In genomic region chr1:13970631-13971247, GRCh38 we compare ENCODE assay signal across 35 cellular contexts.
"Had no signal": no experiment of that assay in that cellular context is flagged by ENCODE, and none has a peak within 500 bp of the region (broad histone marks: within the 10 kb centered on the region; RNA-seq: fewer than 3 reads in every experiment).

No MANE protein-coding gene starts in this region.

- H3K27me3 ChIP-seq: adrenal gland, body of pancreas, brain microvascular endothelial cell, breast epithelium had no signal

- FAIRE-seq: astrocyte, TTC549 had no signal

- H3K4me1 ChIP-seq: adrenal gland, body of pancreas, breast epithelium had no signal

- H3K27ac ChIP-seq: adrenal gland, body of pancreas, brain microvascular endothelial cell, breast epithelium, VCaP had no signal

- H3K27ac Mint-ChIP-seq: activated B cell treated with CpG ODN at 0.5 μM for 24 hours; activated CD4-positive, alpha-beta memory T cell treated with anti-CD3 and anti-CD28 coated beads for 36 hours; activated CD4-positive, alpha-beta T cell treated with anti-CD3 and anti-CD28 coated beads, Interleukin-2, amount 10 ng/mL, durations not matched to agents 24 days and 14 days; activated CD8-positive, alpha-beta T cell treated with anti-CD3 and anti-CD28 coated beads for 36 hours; activated naive CD4-positive, alpha-beta T cell treated with anti-CD3 and anti-CD28 coated beads for 36 hours; activated naive CD4-positive, alpha-beta T cell treated with anti-CD3 and anti-CD28 coated beads, Interleukin-2, amount 50 U/mL, for 72 hours; activated naive CD8-positive, alpha-beta T cell treated with anti-CD3 and anti-CD28 coated beads for 36 hours; activated T-cell treated with anti-CD3 and anti-CD28 coated beads, Interleukin-2, amount 50 U/mL, for 72 hours; activated T-helper 1 cell treated with anti-CD3 and anti-CD28 coated beads, Interleukin-12 subunit alpha, Interleukin-12 subunit beta, Interleukin-2, Interleukin-4 antibody, amounts not matched to agents 30 ng/mL and 10 ng/mL and 1 ng/mL, durations not matched to agents 14 hours and 24 hours and 36 hours; activated T-helper 17 cell treated with anti-CD3 and anti-CD28 coated beads, Interleukin-2, amount 50 U/mL, for 72 hours; T-helper 2 cell treated with Interferon-gamma antibody and Interleukin-4, amounts not matched to agents 5 μg/mL and 100 μg/mL, for 36 hours had no signal

- ATAC-seq: activated CD8-positive, alpha-beta T cell treated with anti-CD3 and anti-CD28 coated beads for 36 hours; activated naive CD4-positive, alpha-beta T cell treated with anti-CD3 and anti-CD28 coated beads, Interleukin-2, amount 50 U/mL, for 72 hours; activated T-cell treated with anti-CD3 and anti-CD28 coated beads, Interleukin-2, amount 50 U/mL, for 4 hours; activated T-cell treated with anti-CD3 and anti-CD28 coated beads, Interleukin-2, amount 50 U/mL, for 72 hours; activated T-helper 17 cell treated with anti-CD3 and anti-CD28 coated beads, Interleukin-2, amount 50 U/mL, for 72 hours; body of pancreas had no signal

- H3K4me1 Mint-ChIP-seq: activated B cell treated with CpG ODN at 0.5 μM for 24 hours; activated CD4-positive, alpha-beta T cell treated with anti-CD3 and anti-CD28 coated beads, Interleukin-2, amount 10 ng/mL, durations not matched to agents 24 days and 14 days; activated naive CD8-positive, alpha-beta T cell treated with anti-CD3 and anti-CD28 coated beads for 36 hours; activated T-helper 17 cell treated with anti-CD3 and anti-CD28 coated beads, Interleukin-2, amount 50 U/mL, for 72 hours had no signal

- H3K4me3 ChIP-seq: adrenal gland, body of pancreas, breast epithelium had no signal

- H3K36me3 ChIP-seq: adrenal gland, brain microvascular endothelial cell, breast epithelium had no signal

- H3K36me3 Mint-ChIP-seq: activated CD4-positive, alpha-beta memory T cell treated with anti-CD3 and anti-CD28 coated beads for 36 hours had no signal

- H3K27me3 Mint-ChIP-seq: activated CD4-positive, alpha-beta T cell treated with anti-CD3 and anti-CD28 coated beads, Interleukin-2, amount 10 ng/mL, durations not matched to agents 24 days and 14 days had no signal

- H3K4me3 Mint-ChIP-seq: activated B cell treated with CpG ODN at 0.5 μM for 24 hours; activated CD4-positive, alpha-beta memory T cell treated with anti-CD3 and anti-CD28 coated beads for 36 hours; activated CD4-positive, alpha-beta T cell treated with anti-CD3 and anti-CD28 coated beads, Interleukin-2, amount 10 ng/mL, durations not matched to agents 24 days and 14 days; activated CD8-positive, alpha-beta T cell treated with anti-CD3 and anti-CD28 coated beads for 36 hours; activated naive CD4-positive, alpha-beta T cell treated with anti-CD3 and anti-CD28 coated beads for 36 hours; activated naive CD8-positive, alpha-beta T cell treated with anti-CD3 and anti-CD28 coated beads for 36 hours; activated T-cell treated with anti-CD3 and anti-CD28 coated beads, Interleukin-2, amount 50 U/mL, for 4 hours; activated T-cell treated with anti-CD3 and anti-CD28 coated beads, Interleukin-2, amount 50 U/mL, for 72 hours; activated T-helper 1 cell treated with anti-CD3 and anti-CD28 coated beads, Interleukin-12 subunit alpha, Interleukin-12 subunit beta, Interleukin-2, Interleukin-4 antibody, amounts not matched to agents 30 ng/mL and 10 ng/mL and 1 ng/mL, durations not matched to agents 14 hours and 24 hours and 36 hours; activated T-helper 17 cell treated with anti-CD3 and anti-CD28 coated beads, Interleukin-2, amount 50 U/mL, for 72 hours; T-helper 2 cell treated with Interferon-gamma antibody and Interleukin-4, amounts not matched to agents 5 μg/mL and 100 μg/mL, for 36 hours had no signal

- DNase-seq: activated B cell treated with CpG ODN at 0.5 μM for 24 hours; activated CD4-positive, alpha-beta memory T cell treated with anti-CD3 and anti-CD28 coated beads for 36 hours; activated CD4-positive, alpha-beta T cell treated with anti-CD3 and anti-CD28 coated beads for 4 hours; activated CD4-positive, alpha-beta T cell treated with anti-CD3 and anti-CD28 coated beads, Interleukin-2, amount 10 ng/mL, durations not matched to agents 24 days and 14 days; activated CD4-positive, alpha-beta T cell treated with anti-CD3 and anti-CD28 coated beads, Interleukin-2, amount 50 U/mL, for 1 hour; activated CD4-positive, alpha-beta T cell treated with anti-CD3 and anti-CD28 coated beads, Interleukin-2, amount 50 U/mL, for 4 hours; activated CD4-positive, CD25-positive, alpha-beta regulatory T cell treated with anti-CD3 and anti-CD28 coated beads, Interleukin-2, amount 50 U/mL, for 72 hours; activated CD8-positive, alpha-beta memory T cell treated with anti-CD3 and anti-CD28 coated beads, Interleukin-2, amount 50 U/mL, for 4 hours; activated CD8-positive, alpha-beta T cell treated with anti-CD3 and anti-CD28 coated beads for 36 hours; activated effector memory CD4-positive, alpha-beta T cell treated with anti-CD3 and anti-CD28 coated beads, Interleukin-2, amount 50 U/mL, for 16 hours; activated gamma-delta T cell treated with Interleukin-2 at 50 U/mL for 16 hours; activated naive CD4-positive, alpha-beta T cell; activated naive CD4-positive, alpha-beta T cell treated with anti-CD3 and anti-CD28 coated beads for 36 hours; activated naive CD4-positive, alpha-beta T cell treated with anti-CD3 and anti-CD28 coated beads, Interleukin-2, amount 50 U/mL, for 16 hours; activated naive CD8-positive, alpha-beta T cell treated with anti-CD3 and anti-CD28 coated beads for 36 hours; activated T-cell treated with anti-CD3 and anti-CD28 coated beads for 4 hours; activated T-cell treated with anti-CD3 and anti-CD28 coated beads, Interleukin-2, amount 50 U/mL, for 1 hour; activated T-cell treated with anti-CD3 and anti-CD28 coated beads, Interleukin-2, amount 50 U/mL, for 4 hours; activated T-cell treated with anti-CD3 and anti-CD28 coated beads, Interleukin-2, amount 50 U/mL, for 72 hours; adrenal gland; amniotic stem cell; aorta; body of pancreas; brain microvascular endothelial cell; central memory CD4-positive, alpha-beta T cell; T-helper 2 cell; T-helper 9 cell had no signal
